1 cellular context compared by ENCODE assay signal in genomic region chr5:131635755-131636479, GRCh38.
TF ChIP-seq lines count a peak whose summit lies in the region.

No MANE protein-coding gene starts in this region.

TF ChIP-seq in K562, 482 proteins besides CTCF, POLR2A, EP300 and RAD21 (continued from another document and continues in another):
- TF ChIP-seq, protein P1, sequence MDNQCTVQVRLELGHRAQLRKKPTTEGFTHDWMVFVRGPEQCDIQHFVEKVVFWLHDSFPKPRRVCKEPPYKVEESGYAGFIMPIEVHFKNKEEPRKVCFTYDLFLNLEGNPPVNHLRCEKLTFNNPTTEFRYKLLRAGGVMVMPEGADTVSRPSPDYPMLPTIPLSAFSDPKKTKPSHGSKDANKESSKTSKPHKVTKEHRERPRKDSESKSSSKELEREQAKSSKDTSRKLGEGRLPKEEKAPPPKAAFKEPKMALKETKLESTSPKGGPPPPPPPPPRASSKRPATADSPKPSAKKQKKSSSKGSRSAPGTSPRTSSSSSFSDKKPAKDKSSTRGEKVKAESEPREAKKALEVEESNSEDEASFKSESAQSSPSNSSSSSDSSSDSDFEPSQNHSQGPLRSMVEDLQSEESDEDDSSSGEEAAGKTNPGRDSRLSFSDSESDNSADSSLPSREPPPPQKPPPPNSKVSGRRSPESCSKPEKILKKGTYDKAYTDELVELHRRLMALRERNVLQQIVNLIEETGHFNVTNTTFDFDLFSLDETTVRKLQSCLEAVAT (IDR thresholded peaks at IDR 0.05) = peak; percentile 25 to 51; a peak in 1 of 4 replicates
- TF ChIP-seq HDAC6 (IDR thresholded peaks at IDR 0.05; ENCODE audit: low read depth, low read length) (no peak), FOXO4 (CRISPR knock-in tag; IDR thresholded peaks at IDR 0.05) (no peak), RBFOX2 (IDR thresholded peaks at IDR 0.05; ENCODE audit: low read depth, low read length) (no peak), DACH1 (IDR thresholded peaks at IDR 0.05; ENCODE audit: partially characterized antibody) (no peak), ESRRB (CRISPR knock-in tag; IDR thresholded peaks at IDR 0.05; ENCODE audit: borderline replicate concordance) (no peak), ZNF707 (CRISPR knock-in tag; conservative IDR thresholded peaks at IDR 0.05) (no peak), SOX6 (IDR thresholded peaks at IDR 0.05) (no peak), ZNF609 (CRISPR knock-in tag; IDR thresholded peaks at IDR 0.05; ENCODE audit: borderline replicate concordance) (0 out of 2 replicates have a peak, but pooled peaks have one; percentile 7), THAP7 (CRISPR knock-in tag; IDR thresholded peaks at IDR 0.05) (peak; percentile 83), HOMEZ (CRISPR knock-in tag; IDR thresholded peaks at IDR 0.05) (no peak), TOE1 (IDR thresholded peaks at IDR 0.05; ENCODE audit: borderline replicate concordance) (no peak), TOE1 (CRISPR knock-in tag; IDR thresholded peaks at IDR 0.05; ENCODE audit: borderline replicate concordance, low read depth) (no peak), ZSCAN32 (CRISPR knock-in tag; IDR thresholded peaks at IDR 0.05) (peak; percentile 77), ZNF174 (CRISPR knock-in tag; IDR thresholded peaks at IDR 0.05) (0 out of 2 replicates have a peak, but pooled peaks have one; percentile 13), RCOR1 (IDR thresholded peaks at IDR 0.05; ENCODE audit: borderline replicate concordance in 1 of 2, low read depth in 2 of 2, low read length in 2 of 2) (no peak), PHB (CRISPR knock-in tag; IDR thresholded peaks at IDR 0.05) (no peak), ZZZ3 (IDR thresholded peaks at IDR 0.05) (no peak), EZH2 (IDR thresholded peaks at IDR 0.05; ENCODE audit: borderline replicate concordance, low read depth, low read length) (no peak), ZNF263 (CRISPR knock-in tag; IDR thresholded peaks at IDR 0.05; ENCODE audit: borderline replicate concordance) (no peak), BRD4 (IDR thresholded peaks at IDR 0.05) (peak; percentile 87), U2AF1 (optimal IDR thresholded peaks at IDR 0.05; ENCODE audit: low read depth, low read length) (no peak), SMAD3 (CRISPR knock-in tag; conservative IDR thresholded peaks at IDR 0.05) (0 out of 2 replicates have a peak, but pooled peaks have one; percentile 1), MTA3 (IDR thresholded peaks at IDR 0.05; ENCODE audit: borderline replicate concordance) (0 out of 2 replicates have a peak, but pooled peaks have one; percentile 19), GTF2E2 (tag; IDR thresholded peaks at IDR 0.05) (peak; percentile 57; the same call in 1 of the 2 replicates), USF2 (CRISPR knock-in tag; IDR thresholded peaks at IDR 0.05) (no peak), ZBTB1 (CRISPR knock-in tag; IDR thresholded peaks at IDR 0.05; ENCODE audit: borderline replicate concordance, low read depth) (no peak), ZNF717 (CRISPR knock-in tag; IDR thresholded peaks at IDR 0.05) (no peak), ZFPM2 (CRISPR knock-in tag; IDR thresholded peaks at IDR 0.05) (no peak), SMAD1 (IDR thresholded peaks at IDR 0.05; ENCODE audit: low read depth, low read length, partially characterized antibody) (no peak), XRCC3 (IDR thresholded peaks at IDR 0.05) (no peak), E2F6 (IDR thresholded peaks at IDR 0.05; ENCODE audit: borderline replicate concordance in 1 of 2, extremely low read depth in 1 of 2, insufficient read depth in 1 of 2, insufficient read length in 1 of 2, low read depth in 1 of 2, low read length in 1 of 2, poor library complexity in 1 of 2, severe bottlenecking in 1 of 2) (no peak), ZSCAN29 (IDR thresholded peaks at IDR 0.05) (no peak), TCF7 (IDR thresholded peaks at IDR 0.05; ENCODE audit: borderline replicate concordance) (no peak), TRIM28 (IDR thresholded peaks at IDR 0.05) (no peak), NKRF (IDR thresholded peaks at IDR 0.05; ENCODE audit: borderline replicate concordance) (0 out of 2 replicates have a peak, but pooled peaks have one; percentile 31), TAF9B (IDR thresholded peaks at IDR 0.05; ENCODE audit: partially characterized antibody) (peak; percentile 32), HMG20A (CRISPR knock-in tag; conservative IDR thresholded peaks at IDR 0.05) (no peak), SIN3A (IDR thresholded peaks at IDR 0.05; ENCODE audit: borderline replicate concordance in 2 of 2, control insufficient read depth in 1 of 2, low read depth in 2 of 2, low read length in 2 of 2) (no peak; a peak in 1 of 4 replicates), ZNF212 (CRISPR knock-in tag; IDR thresholded peaks at IDR 0.05) (0 out of 2 replicates have a peak, but pooled peaks have one; percentile 80)
- TF ChIP-seq, protein P2, sequence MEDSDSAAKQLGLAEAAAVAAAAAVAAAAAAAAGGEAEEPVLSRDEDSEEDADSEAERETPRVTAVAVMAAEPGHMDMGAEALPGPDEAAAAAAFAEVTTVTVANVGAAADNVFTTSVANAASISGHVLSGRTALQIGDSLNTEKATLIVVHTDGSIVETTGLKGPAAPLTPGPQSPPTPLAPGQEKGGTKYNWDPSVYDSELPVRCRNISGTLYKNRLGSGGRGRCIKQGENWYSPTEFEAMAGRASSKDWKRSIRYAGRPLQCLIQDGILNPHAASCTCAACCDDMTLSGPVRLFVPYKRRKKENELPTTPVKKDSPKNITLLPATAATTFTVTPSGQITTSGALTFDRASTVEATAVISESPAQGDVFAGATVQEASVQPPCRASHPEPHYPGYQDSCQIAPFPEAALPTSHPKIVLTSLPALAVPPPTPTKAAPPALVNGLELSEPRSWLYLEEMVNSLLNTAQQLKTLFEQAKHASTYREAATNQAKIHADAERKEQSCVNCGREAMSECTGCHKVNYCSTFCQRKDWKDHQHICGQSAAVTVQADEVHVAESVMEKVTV (CRISPR knock-in tag; IDR thresholded peaks at IDR 0.05) = 0 out of 2 replicates have a peak, but pooled peaks have one; percentile 42
- TF ChIP-seq, protein P3, sequence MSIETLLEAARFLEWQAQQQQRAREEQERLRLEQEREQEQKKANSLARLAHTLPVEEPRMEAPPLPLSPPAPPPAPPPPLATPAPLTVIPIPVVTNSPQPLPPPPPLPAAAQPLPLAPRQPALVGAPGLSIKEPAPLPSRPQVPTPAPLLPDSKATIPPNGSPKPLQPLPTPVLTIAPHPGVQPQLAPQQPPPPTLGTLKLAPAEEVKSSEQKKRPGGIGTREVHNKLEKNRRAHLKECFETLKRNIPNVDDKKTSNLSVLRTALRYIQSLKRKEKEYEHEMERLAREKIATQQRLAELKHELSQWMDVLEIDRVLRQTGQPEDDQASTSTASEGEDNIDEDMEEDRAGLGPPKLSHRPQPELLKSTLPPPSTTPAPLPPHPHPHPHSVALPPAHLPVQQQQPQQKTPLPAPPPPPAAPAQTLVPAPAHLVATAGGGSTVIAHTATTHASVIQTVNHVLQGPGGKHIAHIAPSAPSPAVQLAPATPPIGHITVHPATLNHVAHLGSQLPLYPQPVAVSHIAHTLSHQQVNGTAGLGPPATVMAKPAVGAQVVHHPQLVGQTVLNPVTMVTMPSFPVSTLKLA (conservative IDR thresholded peaks at IDR 0.05) = no peak
- TF ChIP-seq, protein P4, sequence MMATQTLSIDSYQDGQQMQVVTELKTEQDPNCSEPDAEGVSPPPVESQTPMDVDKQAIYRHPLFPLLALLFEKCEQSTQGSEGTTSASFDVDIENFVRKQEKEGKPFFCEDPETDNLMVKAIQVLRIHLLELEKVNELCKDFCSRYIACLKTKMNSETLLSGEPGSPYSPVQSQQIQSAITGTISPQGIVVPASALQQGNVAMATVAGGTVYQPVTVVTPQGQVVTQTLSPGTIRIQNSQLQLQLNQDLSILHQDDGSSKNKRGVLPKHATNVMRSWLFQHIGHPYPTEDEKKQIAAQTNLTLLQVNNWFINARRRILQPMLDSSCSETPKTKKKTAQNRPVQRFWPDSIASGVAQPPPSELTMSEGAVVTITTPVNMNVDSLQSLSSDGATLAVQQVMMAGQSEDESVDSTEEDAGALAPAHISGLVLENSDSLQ (IDR thresholded peaks at IDR 0.05) = peak; percentile 41
